In the genomic region with DNA sequence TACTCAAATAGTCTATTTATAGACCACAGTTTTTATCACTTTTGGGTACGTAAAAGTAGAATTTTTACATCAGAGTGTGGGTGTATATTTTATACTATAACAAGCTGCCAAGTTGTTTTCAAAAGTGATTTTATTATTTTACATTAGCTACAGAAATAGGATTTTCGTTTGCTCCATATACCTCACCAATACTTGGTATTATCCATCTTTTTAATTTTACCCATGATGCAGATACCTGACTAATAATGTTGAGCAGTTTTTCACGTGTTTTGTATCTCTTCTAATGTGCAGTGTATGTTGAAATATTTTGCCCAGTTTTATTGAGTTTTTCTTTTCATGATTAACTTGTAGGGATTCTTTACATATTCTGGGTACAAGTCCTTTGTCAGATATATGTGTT, we compare ENCODE assay signal across 11 cellular contexts.
"Had no signal": no experiment of that assay in that cellular context is flagged by ENCODE, and none has a peak within 500 bp of the region (broad histone marks: within the 10 kb centered on the region; RNA-seq: fewer than 3 reads in every experiment).

No MANE protein-coding gene starts in this region.

- H3K9me3 ChIP-seq: HAP-1 had no signal

- H3K36me3 ChIP-seq: HAP-1 had no signal

- H3K4me3 Mint-ChIP-seq: GM23338, HFFc6 had no signal

- H3K4me1 ChIP-seq: HAP-1 had no signal

- H3K27ac Mint-ChIP-seq: GM23338, H9, HFFc6 had no signal

- H3K4me3 ChIP-seq: GM23248, HAP-1 had no signal

- ATAC-seq: HCT116 had no signal

- DNase-seq: GM23248, GOT3, H7, H9, HCEC 1CT, HFFc6 had no signal

- H3K27ac ChIP-seq: GM23248 had no signal

- FAIRE-seq: H1, H54 had no signal
